Comparison of ENCODE assay signal across 1 cellular context in genomic region chr11:125457814-125458343, GRCh38.
A peak's percentile ranks its signal among the peaks of the same experiment; 100 is the strongest.
TF ChIP-seq lines count a peak whose summit lies in the region.

No MANE protein-coding gene starts in this region.

TF ChIP-seq in K562, 482 proteins besides CTCF, POLR2A, EP300 and RAD21 (continued from another document and continues in another):
- no peak for TF ChIP-seq CHD2 (IDR thresholded peaks at IDR 0.05; ENCODE audit: low read depth, low read length)
- TF ChIP-seq ZBTB26 (CRISPR knock-in tag; IDR thresholded peaks at IDR 0.05) = no peak
- TF ChIP-seq ZNF668 (CRISPR knock-in tag; IDR thresholded peaks at IDR 0.05) = no peak
- TF ChIP-seq ZNF316 (IDR thresholded peaks at IDR 0.05) = peak; percentile 75
- no peak for TF ChIP-seq POLR2B (IDR thresholded peaks at IDR 0.05; ENCODE audit: low read depth, partially characterized antibody)
- no peak for TF ChIP-seq ZNF23 (CRISPR knock-in tag; IDR thresholded peaks at IDR 0.05)
- TF ChIP-seq REST (CRISPR knock-in tag; IDR thresholded peaks at IDR 0.05; ENCODE audit: low read depth) = no peak
- TF ChIP-seq PRDM10 (IDR thresholded peaks at IDR 0.05; ENCODE audit: partially characterized antibody) = peak; percentile 84
- TF ChIP-seq HBP1 (CRISPR knock-in tag; IDR thresholded peaks at IDR 0.05) = no peak
- TF ChIP-seq HDAC1 (IDR thresholded peaks at IDR 0.05) = no peak
- TF ChIP-seq STAG1 (CRISPR knock-in tag; IDR thresholded peaks at IDR 0.05; ENCODE audit: borderline replicate concordance) = no peak
- no peak for TF ChIP-seq YBX1 (IDR thresholded peaks at IDR 0.05)
- no peak for TF ChIP-seq RBM17 (IDR thresholded peaks at IDR 0.05; ENCODE audit: borderline replicate concordance, low read depth, low read length)
- no peak for TF ChIP-seq ZBTB5 (IDR thresholded peaks at IDR 0.05)
- no peak for TF ChIP-seq KDM5B (IDR thresholded peaks at IDR 0.05; ENCODE audit: insufficient replicate concordance, low read depth, low read length)
- no peak for TF ChIP-seq HMG20A (CRISPR knock-in tag; conservative IDR thresholded peaks at IDR 0.05)
- no peak for TF ChIP-seq HNRNPK (IDR thresholded peaks at IDR 0.05; ENCODE audit: low read depth, low read length, poor library complexity, severe bottlenecking)
- TF ChIP-seq NR2C1 (IDR thresholded peaks at IDR 0.05) = peak; percentile 92
- TF ChIP-seq NR2C1 (tag; IDR thresholded peaks at IDR 0.05) = peak; percentile 90
- no peak for TF ChIP-seq ELF2 (CRISPR knock-in tag; IDR thresholded peaks at IDR 0.05)
- TF ChIP-seq SMARCA4 (IDR thresholded peaks at IDR 0.05) = peak; percentile 37; the same call in 1 of the 2 replicates
- no peak for TF ChIP-seq RBFOX2 (IDR thresholded peaks at IDR 0.05; ENCODE audit: low read depth, low read length)
- TF ChIP-seq ETV5 (CRISPR knock-in tag; IDR thresholded peaks at IDR 0.05; ENCODE audit: low read depth) = peak; percentile 43; the same call in 1 of the 2 replicates
- TF ChIP-seq CREB3 (tag; conservative IDR thresholded peaks at IDR 0.05; ENCODE audit: low read depth) = no peak
- 0 out of 2 replicates have a peak, but pooled peaks have one; percentile 34 for TF ChIP-seq NR2C2 (CRISPR knock-in tag; IDR thresholded peaks at IDR 0.05)
- TF ChIP-seq NR2C2 (tag; IDR thresholded peaks at IDR 0.05) = peak; percentile 87
- no peak for TF ChIP-seq PTRF (tag; IDR thresholded peaks at IDR 0.05)
- no peak for TF ChIP-seq ZNF253 (CRISPR knock-in tag; conservative IDR thresholded peaks at IDR 0.05)
- TF ChIP-seq ZBTB33 (CRISPR knock-in tag; IDR thresholded peaks at IDR 0.05) = no peak
- TF ChIP-seq NKRF (IDR thresholded peaks at IDR 0.05; ENCODE audit: borderline replicate concordance) = no peak
- no peak for TF ChIP-seq SNRNP70 (optimal IDR thresholded peaks at IDR 0.05; ENCODE audit: low read depth, low read length)
- TF ChIP-seq RFX5 (IDR thresholded peaks at IDR 0.05; ENCODE audit: low read depth, low read length) = no peak
- 0 out of 2 replicates have a peak, but pooled peaks have one; percentile 32 for TF ChIP-seq NFE2 (IDR thresholded peaks at IDR 0.05; ENCODE audit: low read depth)
- no peak for TF ChIP-seq LCOR (CRISPR knock-in tag; IDR thresholded peaks at IDR 0.05)
- TF ChIP-seq PTBP1 (IDR thresholded peaks at IDR 0.05; ENCODE audit: low read depth, low read length) = no peak
- no peak for TF ChIP-seq HOMEZ (CRISPR knock-in tag; IDR thresholded peaks at IDR 0.05)
